Comparison of ENCODE assay signal across 24 cellular contexts in the genomic region with DNA sequence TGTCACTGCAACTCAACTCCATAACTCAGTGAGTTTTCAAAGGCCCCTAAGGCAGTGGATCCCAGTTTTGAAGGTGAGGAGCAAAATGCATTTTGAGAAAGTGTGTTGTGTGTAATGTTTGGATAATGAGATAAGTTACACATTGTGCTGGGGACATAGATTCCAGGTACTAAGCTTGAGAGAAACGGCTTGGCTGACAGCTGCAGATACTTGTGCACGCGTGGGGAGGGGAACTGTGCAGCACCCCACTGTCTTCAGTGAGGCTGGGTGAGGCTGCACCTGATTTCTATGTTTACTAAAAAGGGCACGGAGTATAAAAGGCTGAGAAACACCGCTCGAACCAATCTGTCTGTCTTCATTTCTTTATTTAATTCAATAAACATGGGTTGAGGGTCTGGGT.
"Had no signal": no experiment of that assay in that cellular context is flagged by ENCODE, and none has a peak within 500 bp of the region (broad histone marks: within the 10 kb centered on the region; RNA-seq: fewer than 3 reads in every experiment).

No MANE protein-coding gene starts in this region.

- H3K36me3 ChIP-seq: SJSA1 had no signal

- H3K27me3 ChIP-seq: SJSA1 had no signal

- FAIRE-seq: HTR-8/SVneo, K562, RCC 7860 had no signal

- H3K9ac ChIP-seq: KMS-11 had no signal

- H3K4me2 ChIP-seq: KMS-11 had no signal

- ATAC-seq: K562 had no signal

- H3K4me3 ChIP-seq: K562, SJSA1, SK-N-MC had no signal

- DNase-seq: Kasumi-1, MM.1S, NCI-H1092 treated with DMSO at 0.1 percent for 48 hours, NCI-H1436, NCI-H187, NCI-H2029, NCI-H2081 treated with DMSO at 0.1 percent for 48 hours, NCI-H2171, NCI-H226, NCI-H446, NCI-H510A, NCI-H524 treated with DMSO at 0.1 percent for 48 hours, NCI-H69, NCI-H774, Right ventricle myocardium superior, RPMI8226, SIG-M5 had no signal

- H3K27ac ChIP-seq: HL-60, KMS-11, SJSA1, SK-N-MC had no signal
